Comparison of ENCODE assay signal across 1 cellular context in the genomic region with DNA sequence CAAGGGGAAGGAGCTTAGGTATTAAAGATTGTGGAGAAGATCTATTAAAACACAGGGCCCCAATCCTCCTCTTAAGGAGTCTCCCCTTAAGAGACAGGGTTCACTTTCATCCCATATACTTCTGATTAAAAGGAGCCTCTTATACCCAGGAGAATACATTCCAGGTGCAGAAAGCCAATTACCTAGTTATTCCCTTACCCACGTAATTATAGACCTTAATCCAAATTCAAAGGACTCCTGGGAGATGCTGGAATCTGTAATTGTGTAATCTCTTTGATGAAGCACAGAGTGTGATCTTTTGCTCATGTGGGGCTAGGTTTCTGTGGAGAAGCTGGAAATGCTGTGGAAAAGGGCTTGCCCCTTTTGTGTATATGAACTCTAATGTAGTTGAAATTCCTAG.
TF ChIP-seq lines count a peak whose summit lies in the region.

No MANE protein-coding gene starts in this region.

TF ChIP-seq in WTC11, 78 proteins besides CTCF, POLR2A, EP300 and RAD21 (continued from another document):
- TF ChIP-seq, protein P1, sequence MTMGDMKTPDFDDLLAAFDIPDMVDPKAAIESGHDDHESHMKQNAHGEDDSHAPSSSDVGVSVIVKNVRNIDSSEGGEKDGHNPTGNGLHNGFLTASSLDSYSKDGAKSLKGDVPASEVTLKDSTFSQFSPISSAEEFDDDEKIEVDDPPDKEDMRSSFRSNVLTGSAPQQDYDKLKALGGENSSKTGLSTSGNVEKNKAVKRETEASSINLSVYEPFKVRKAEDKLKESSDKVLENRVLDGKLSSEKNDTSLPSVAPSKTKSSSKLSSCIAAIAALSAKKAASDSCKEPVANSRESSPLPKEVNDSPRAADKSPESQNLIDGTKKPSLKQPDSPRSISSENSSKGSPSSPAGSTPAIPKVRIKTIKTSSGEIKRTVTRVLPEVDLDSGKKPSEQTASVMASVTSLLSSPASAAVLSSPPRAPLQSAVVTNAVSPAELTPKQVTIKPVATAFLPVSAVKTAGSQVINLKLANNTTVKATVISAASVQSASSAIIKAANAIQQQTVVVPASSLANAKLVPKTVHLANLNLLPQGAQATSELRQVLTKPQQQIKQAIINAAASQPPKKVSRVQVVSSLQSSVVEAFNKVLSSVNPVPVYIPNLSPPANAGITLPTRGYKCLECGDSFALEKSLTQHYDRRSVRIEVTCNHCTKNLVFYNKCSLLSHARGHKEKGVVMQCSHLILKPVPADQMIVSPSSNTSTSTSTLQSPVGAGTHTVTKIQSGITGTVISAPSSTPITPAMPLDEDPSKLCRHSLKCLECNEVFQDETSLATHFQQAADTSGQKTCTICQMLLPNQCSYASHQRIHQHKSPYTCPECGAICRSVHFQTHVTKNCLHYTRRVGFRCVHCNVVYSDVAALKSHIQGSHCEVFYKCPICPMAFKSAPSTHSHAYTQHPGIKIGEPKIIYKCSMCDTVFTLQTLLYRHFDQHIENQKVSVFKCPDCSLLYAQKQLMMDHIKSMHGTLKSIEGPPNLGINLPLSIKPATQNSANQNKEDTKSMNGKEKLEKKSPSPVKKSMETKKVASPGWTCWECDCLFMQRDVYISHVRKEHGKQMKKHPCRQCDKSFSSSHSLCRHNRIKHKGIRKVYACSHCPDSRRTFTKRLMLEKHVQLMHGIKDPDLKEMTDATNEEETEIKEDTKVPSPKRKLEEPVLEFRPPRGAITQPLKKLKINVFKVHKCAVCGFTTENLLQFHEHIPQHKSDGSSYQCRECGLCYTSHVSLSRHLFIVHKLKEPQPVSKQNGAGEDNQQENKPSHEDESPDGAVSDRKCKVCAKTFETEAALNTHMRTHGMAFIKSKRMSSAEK (CRISPR knock-in tag; IDR thresholded peaks at IDR 0.05; ENCODE audit: borderline replicate concordance) = no peak
- TF ChIP-seq, protein P2, sequence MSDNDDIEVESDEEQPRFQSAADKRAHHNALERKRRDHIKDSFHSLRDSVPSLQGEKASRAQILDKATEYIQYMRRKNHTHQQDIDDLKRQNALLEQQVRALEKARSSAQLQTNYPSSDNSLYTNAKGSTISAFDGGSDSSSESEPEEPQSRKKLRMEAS (CRISPR knock-in tag; IDR thresholded peaks at IDR 0.05) = no peak
- no peak for TF ChIP-seq ZNF121 (CRISPR knock-in tag; IDR thresholded peaks at IDR 0.05)
- TF ChIP-seq, protein P3, sequence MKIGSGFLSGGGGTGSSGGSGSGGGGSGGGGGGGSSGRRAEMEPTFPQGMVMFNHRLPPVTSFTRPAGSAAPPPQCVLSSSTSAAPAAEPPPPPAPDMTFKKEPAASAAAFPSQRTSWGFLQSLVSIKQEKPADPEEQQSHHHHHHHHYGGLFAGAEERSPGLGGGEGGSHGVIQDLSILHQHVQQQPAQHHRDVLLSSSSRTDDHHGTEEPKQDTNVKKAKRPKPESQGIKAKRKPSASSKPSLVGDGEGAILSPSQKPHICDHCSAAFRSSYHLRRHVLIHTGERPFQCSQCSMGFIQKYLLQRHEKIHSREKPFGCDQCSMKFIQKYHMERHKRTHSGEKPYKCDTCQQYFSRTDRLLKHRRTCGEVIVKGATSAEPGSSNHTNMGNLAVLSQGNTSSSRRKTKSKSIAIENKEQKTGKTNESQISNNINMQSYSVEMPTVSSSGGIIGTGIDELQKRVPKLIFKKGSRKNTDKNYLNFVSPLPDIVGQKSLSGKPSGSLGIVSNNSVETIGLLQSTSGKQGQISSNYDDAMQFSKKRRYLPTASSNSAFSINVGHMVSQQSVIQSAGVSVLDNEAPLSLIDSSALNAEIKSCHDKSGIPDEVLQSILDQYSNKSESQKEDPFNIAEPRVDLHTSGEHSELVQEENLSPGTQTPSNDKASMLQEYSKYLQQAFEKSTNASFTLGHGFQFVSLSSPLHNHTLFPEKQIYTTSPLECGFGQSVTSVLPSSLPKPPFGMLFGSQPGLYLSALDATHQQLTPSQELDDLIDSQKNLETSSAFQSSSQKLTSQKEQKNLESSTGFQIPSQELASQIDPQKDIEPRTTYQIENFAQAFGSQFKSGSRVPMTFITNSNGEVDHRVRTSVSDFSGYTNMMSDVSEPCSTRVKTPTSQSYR (CRISPR knock-in tag; IDR thresholded peaks at IDR 0.05) = no peak
